ENCODE assay signal across 28 cellular contexts in genomic region chr1:20228314-20228713, GRCh38. TPM values are rescaled to one million over a fixed set of nuclear protein-coding genes. Genes with fewer than 3 reads are reported as not detected.
"Had no signal": no experiment of that assay in that cellular context is flagged by ENCODE, and none has a peak within 500 bp of the region (broad histone marks: within the 10 kb centered on the region; RNA-seq: fewer than 3 reads in every experiment).

No MANE protein-coding gene starts in this region.

- H3K27ac ChIP-seq: epithelial cell of prostate, gastrocnemius medialis, lower lobe of right lung, pancreas, prostate gland, right atrium auricular region, stomach, testis, tibial artery had no signal

- ATAC-seq: esophagus mucosa, gastrocnemius medialis, left ventricle myocardium superior, lower lobe of right lung, natural killer cell, pancreas, sciatic nerve had no signal

- H3K4me1 ChIP-seq: gastrocnemius medialis, lower lobe of right lung, pancreas, prostate gland, right atrium auricular region, stomach, tibial artery had no signal

- H3K9me3 ChIP-seq: gastrocnemius medialis, lower lobe of right lung, pancreas, prostate gland, right atrium auricular region, stomach, testis, tibial artery had no signal

- H3K4me2 ChIP-seq: smooth muscle cell had no signal

- H3K27me3 ChIP-seq: right atrium auricular region, testis had no signal

- DNase-seq: effector CD8-positive, alpha-beta T cell; foreskin fibroblast; gastrocnemius medialis; left ventricle myocardium superior; lower lobe of right lung; natural killer cell; pancreas; stimulated activated CD4-positive, alpha-beta T cell treated with anti-CD3 and anti-CD28 coated beads, Interleukin-12 subunit alpha, Interleukin-12 subunit beta, amount 100 ng/mL, for 4 hours; stimulated activated CD4-positive, alpha-beta T cell treated with anti-CD3 and anti-CD28 coated beads, Interleukin-1b, Interleukin-23, amount 100 ng/mL, for 48 hours; stimulated activated CD4-positive, alpha-beta T cell treated with anti-CD3 and anti-CD28 coated beads, Interleukin-4, amount 100 ng/mL, for 1 hour; stimulated activated CD8-positive, alpha-beta memory T cell treated with anti-CD3 and anti-CD28 coated beads, Interleukin-4, amount 100 ng/mL, for 48 hours; stimulated activated naive CD4-positive, alpha-beta T cell treated with Interleukin-2 at 50 U/mL for 16 hours; stomach; testis; tibial artery had no signal

- H3K36me3 ChIP-seq: gastrocnemius medialis, lower lobe of right lung, pancreas, prostate gland, right atrium auricular region, stomach, tibial artery had no signal

- H3K4me3 ChIP-seq: gastrocnemius medialis, lower lobe of right lung, pancreas, prostate gland, right atrium auricular region, smooth muscle cell, stomach, testis, tibial artery had no signal

RNA-seq across cellular contexts. Expression of gene PLA2G2C, which starts 42.0 kb away (rescaled TPM):
- total RNA-seq: endodermal cell, gastrocnemius medialis, glomerular endothelial cell, left ventricle myocardium superior, lower lobe of right lung, natural killer cell, omental fat pad, pancreas, right atrium auricular region, subcutaneous adipose tissue, urinary bladder had no signal
- polyA plus RNA-seq: keratinocyte, neural cell, pancreas, smooth muscle cell, urinary bladder had no signal
